ENCODE assay signal across 8 cellular contexts in the genomic region with DNA sequence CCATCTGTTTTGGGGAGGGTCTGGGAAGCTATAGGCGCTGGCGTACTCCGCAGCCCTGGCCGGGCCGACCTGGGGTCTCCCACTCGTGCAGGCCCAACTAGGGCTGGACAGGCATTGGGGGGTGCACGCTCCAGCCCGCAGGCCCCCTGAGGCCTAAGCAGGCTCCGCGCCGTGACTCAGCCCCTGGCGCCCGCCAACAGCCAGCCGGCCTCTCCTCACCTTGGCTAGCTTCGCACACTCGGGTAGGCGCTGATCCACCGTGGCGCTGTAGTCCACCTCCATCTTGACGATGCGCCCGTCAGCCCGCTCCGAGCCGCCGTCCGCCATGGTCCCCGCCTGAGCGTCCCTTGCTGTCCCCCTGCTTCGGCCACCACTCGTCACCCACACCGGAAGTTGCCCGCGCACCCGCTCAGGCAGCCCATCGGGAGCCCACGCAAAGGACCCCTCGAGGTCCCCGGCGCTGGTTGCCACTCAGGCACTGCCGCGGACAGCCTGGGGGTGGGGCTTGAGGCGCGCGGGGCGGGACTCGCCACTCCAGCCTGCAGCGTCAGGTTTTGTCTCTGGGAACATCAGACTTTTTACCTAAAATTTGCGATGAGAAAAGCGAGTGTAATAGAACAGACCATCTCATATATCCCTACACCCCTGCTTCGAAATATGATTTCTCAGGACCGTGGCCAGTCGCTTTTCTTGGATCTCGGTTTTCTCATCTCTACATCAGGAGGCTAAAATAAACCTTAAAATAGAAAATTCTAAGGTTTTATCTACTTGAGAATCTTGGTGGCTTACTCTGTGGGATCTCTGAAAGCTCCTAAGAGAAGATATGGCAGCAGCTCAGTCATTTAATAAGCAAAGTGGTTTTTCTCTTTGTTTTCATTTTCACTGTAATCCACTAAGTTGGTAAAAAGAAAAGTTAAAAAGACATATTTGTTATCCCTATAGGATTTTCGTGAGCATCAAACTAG. TPM values are rescaled to one million over a fixed set of nuclear protein-coding genes. Genes with fewer than 3 reads are reported as not detected.
DNase-seq lines count a peak whose midpoint lies in the region; ATAC-seq and TF ChIP-seq lines count a peak whose summit lies in the region.

TSS of gene PSMD12 (minus strand) at position 385 of the 965 bp plus-strand sequence. CDS start at position 327, 58 bp downstream.

- peaks cover 38% of the 10 kb centered on the region for H4K20me1 ChIP-seq in hepatocyte (ENCODE audit: insufficient read depth, poor library complexity, severe bottlenecking)

- no peaks in the 10 kb centered on the region for H3K9me3 ChIP-seq in hepatocyte (ENCODE audit: low read depth)

- no peaks in the 10 kb centered on the region for H3K27me3 ChIP-seq in hepatocyte

- ATAC-seq in GM18508 (IDR thresholded peaks at IDR 0.05; ENCODE audit: insufficient read depth, unreplicated experiment) (peak; percentile 41), HG02970 (IDR thresholded peaks at IDR 0.05; ENCODE audit: low FRiP score, unreplicated experiment) (peak; percentile 88)

- H3K9me2 ChIP-seq in hepatocyte (replicated peaks; ENCODE audit: insufficient read depth): no peaks in the 10 kb centered on the region

- WGBS in hepatocyte (ENCODE audit: low lambda C conversion rate, missing lambda C conversion rate): 2% methylated on average over 55 of the region's 55 CpGs

- H3K4me3 ChIP-seq in astrocyte of the cerebellum (ENCODE audit: low read depth, low read length): peak within 1 kb of the TSS; percentile 97
- peak within 1 kb of the TSS; percentile 92 for H3K4me3 ChIP-seq in hepatocyte
- H3K4me3 ChIP-seq in retinal pigment epithelial cell (ENCODE audit: low read length): peak within 1 kb of the TSS; percentile 99

- H3K4me2 ChIP-seq in hepatocyte: peak within 1 kb of the TSS; percentile 89

- TF ChIP-seq CTCF in astrocyte of the cerebellum (IDR thresholded peaks at IDR 0.05; ENCODE audit: low read depth, low read length, missing control alignments) (no peak), hepatocyte (IDR thresholded peaks at IDR 0.05; ENCODE audit: poor library complexity) (no peak), retinal pigment epithelial cell (conservative IDR thresholded peaks at IDR 0.05; ENCODE audit: low read depth, low read length) (no peak)

- H3K79me2 ChIP-seq in hepatocyte: peaks cover 49% of the 10 kb centered on the region

- DNase-seq in NCI-H2029 (lab: John Stamatoyannopoulos, UW) (peak; percentile 69), T-helper 9 cell (peak; percentile 92), astrocyte of the cerebellum (ENCODE audit: low read depth) (peak; percentile 64), hepatocyte (ENCODE audit: low spot score) (peak; percentile 95), retinal pigment epithelial cell (ENCODE audit: low read depth) (no peak), cortex of kidney (lab: John Stamatoyannopoulos, UW) (no peak)

- in situ Hi-C loops in astrocyte of the cerebellum (cut with HindIII; ENCODE audit: low sequenced_read_pairs): no loop called here

- H2AFZ ChIP-seq in hepatocyte: peak within 1 kb of the TSS; percentile 98

- peaks cover 21% of the 10 kb centered on the region for H3K4me1 ChIP-seq in hepatocyte (ENCODE audit: insufficient read depth)

- H3K27ac ChIP-seq in hepatocyte: peak within 1 kb of the TSS; percentile 98

- no peaks in the 10 kb centered on the region for H3K36me3 ChIP-seq in hepatocyte (replicated peaks; ENCODE audit: insufficient read depth, low read depth)

RNA-seq across cellular contexts. Expression of gene PSMD12, which starts in this region (rescaled TPM):
- 27.1 and 28.4 TPM in 2 replicates for total RNA-seq in hepatocyte
- 62.8 and 65.3 TPM in 2 replicates for polyA plus RNA-seq in hepatocyte

Comparison
In these comparisons a context has a peak if more than half of its experiments do, and no peak if none do; other contexts are left out.
1. DNase-seq: peak in NCI-H2029 (single experiment), T-helper 9 cell (single experiment), astrocyte of the cerebellum (single experiment) and hepatocyte (single experiment); none in retinal pigment epithelial cell (single experiment) and cortex of kidney (single experiment).
2. Peak in every context shown above with its lines, with median percentiles within 50 percentile points of each other: H3K4me3 ChIP-seq.